Comparison of ENCODE assay signal across 27 cellular contexts in the genomic region with DNA sequence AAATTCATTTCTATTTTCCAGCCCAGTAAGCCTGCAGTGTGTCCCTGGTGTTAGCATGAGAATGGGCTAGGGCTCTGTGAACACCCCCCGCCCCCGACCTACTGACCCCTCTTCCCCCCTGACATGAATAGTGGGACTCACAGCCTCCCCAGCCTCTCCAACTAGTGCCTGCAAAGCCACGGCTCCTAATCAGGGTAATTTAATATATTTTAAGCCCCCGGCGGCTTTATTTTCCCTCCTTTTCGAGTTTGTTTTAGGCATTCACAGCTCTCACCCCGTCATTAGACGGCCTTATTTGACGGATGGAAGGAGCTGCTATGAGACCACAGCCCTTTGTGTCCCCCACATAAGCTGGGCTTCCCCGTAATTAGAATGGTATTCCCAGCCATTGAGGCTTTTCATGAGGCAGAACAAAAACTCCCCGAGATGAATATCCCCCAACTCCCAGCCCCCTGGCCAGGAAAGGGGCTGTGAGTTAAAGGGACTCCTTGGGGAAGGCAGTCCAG.
"Had no signal": no experiment of that assay in that cellular context is flagged by ENCODE, and none has a peak within 500 bp of the region (broad histone marks: within the 10 kb centered on the region; RNA-seq: fewer than 3 reads in every experiment).

No MANE protein-coding gene starts in this region.

- H3K36me3 ChIP-seq: ascending aorta, lower lobe of right lung, pancreas, sigmoid colon, stomach, thyroid gland, upper lobe of left lung had no signal

- DNase-seq: activated CD4-positive, alpha-beta T cell treated with anti-CD3 and anti-CD28 coated beads for 4 hours; activated CD4-positive, alpha-beta T cell treated with anti-CD3 and anti-CD28 coated beads, Interleukin-2, amount 50 U/mL, for 48 hours; activated CD8-positive, alpha-beta memory T cell treated with anti-CD3 and anti-CD28 coated beads for 24 hours; activated effector memory CD4-positive, alpha-beta T cell treated with anti-CD3 and anti-CD28 coated beads, Interleukin-2, amount 50 U/mL, for 16 hours; activated naive CD4-positive, alpha-beta T cell treated with anti-CD3 and anti-CD28 coated beads, Interleukin-2, amount 10 ng/mL, durations not matched to agents 7 days and 5 days; activated naive CD8-positive, alpha-beta T cell treated with anti-CD3 and anti-CD28 coated beads, Interleukin-2, amount 10 ng/mL, durations not matched to agents 7 days and 5 days; caudate nucleus; foreskin fibroblast; head of caudate nucleus; hippocampal formation; kidney glomerular epithelial cell; lower lobe of right lung; mesenchymal stem cell; naive thymus-derived CD8-positive, alpha-beta T cell; pancreas; psoas muscle; sigmoid colon; small intestine; stimulated activated CD4-positive, alpha-beta T cell treated with anti-CD3 and anti-CD28 coated beads, Interleukin-4, amount 100 ng/mL, for 24 hours; stomach; T-helper 1 cell; thyroid gland; upper lobe of left lung had no signal

- H3K27ac ChIP-seq: ascending aorta, lower lobe of right lung, pancreas, psoas muscle, sigmoid colon, stomach, thyroid gland, upper lobe of left lung had no signal

- H3K4me3 ChIP-seq: ascending aorta, lower lobe of right lung, pancreas, psoas muscle, sigmoid colon, stomach, thyroid gland, upper lobe of left lung had no signal

- H3K9me3 ChIP-seq: ascending aorta, lower lobe of right lung, pancreas, psoas muscle, sigmoid colon, stomach, thyroid gland, upper lobe of left lung had no signal

- ATAC-seq: esophagus mucosa; left lobe of liver; lower lobe of right lung; naive thymus-derived CD8-positive, alpha-beta T cell; pancreas; psoas muscle; stimulated activated effector memory CD8-positive, alpha-beta T cell treated with anti-CD3 and anti-CD28 coated beads, Interleukin-12 subunit alpha, Interleukin-12 subunit beta, amount 100 ng/mL, for 72 hours had no signal
